In the genomic region with DNA sequence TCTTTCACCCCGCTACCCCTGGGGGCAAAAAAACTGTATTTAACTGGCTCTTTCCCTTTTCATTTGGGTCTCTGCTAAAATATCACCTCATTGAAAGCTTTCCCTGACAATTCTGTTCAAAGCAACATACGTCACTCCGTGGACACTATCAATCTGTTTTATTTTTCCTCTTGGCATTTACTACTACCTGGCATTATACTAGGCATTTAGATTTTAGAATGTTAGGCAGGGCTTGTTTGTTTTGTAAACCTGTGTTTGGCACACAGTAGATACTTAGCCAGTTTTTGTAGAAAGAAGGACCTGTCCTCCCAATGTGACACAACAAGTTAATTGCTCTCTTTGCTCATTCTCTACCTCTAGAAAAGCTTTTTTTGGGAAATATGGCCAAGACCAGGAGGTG, we compare ENCODE assay signal across 5 cellular contexts. TPM values are rescaled to one million over a fixed set of nuclear protein-coding genes. Genes with fewer than 3 reads are reported as not detected.
"Had no signal": no experiment of that assay in that cellular context is flagged by ENCODE, and none has a peak within 500 bp of the region (broad histone marks: within the 10 kb centered on the region; RNA-seq: fewer than 3 reads in every experiment).

No MANE protein-coding gene starts in this region.

- H3K9me3 Mint-ChIP-seq: GM23338, H9 had no signal

- DNase-seq: H9, HCEC 1CT, IMR-90 had no signal

- H3K4me3 Mint-ChIP-seq: GM23338, H9 had no signal

- H3K4me1 Mint-ChIP-seq: GM23338, H9 had no signal

- H3K27ac Mint-ChIP-seq: GM23338, H9 had no signal

- ATAC-seq: GM23338, K562 had no signal

RNA-seq across cellular contexts. Expression of gene PDK4, which starts 26.5 kb away (rescaled TPM):
- total RNA-seq: GM23338, H9 had no signal
